8 cellular contexts compared by ENCODE assay signal in genomic region chr3:13281657-13282527, GRCh38.
A peak's percentile ranks its signal among the peaks of the same experiment; 100 is the strongest.
DNase-seq lines count a peak whose midpoint lies in the region; ATAC-seq, FAIRE-seq and TF ChIP-seq lines count a peak whose summit lies in the region.

No MANE protein-coding gene starts in this region.

- no peak for ATAC-seq in CD4-positive, CD25-positive, alpha-beta regulatory T cell (ENCODE audit: low read depth in 2 of 2)

- H3K27ac Mint-ChIP-seq in CD4-positive, CD25-positive, alpha-beta regulatory T cell: peak overlapping the region in 1 of 3 donors; percentile 39
- H3K27ac Mint-ChIP-seq in nephron progenitor cell: no peak overlapping the region

- no peak overlapping the region for H2AFZ ChIP-seq in endothelial cell of umbilical vein (ENCODE audit: low read depth, low read length)

- H3K27ac ChIP-seq in CD4-positive, CD25-positive, alpha-beta regulatory T cell (ENCODE audit: insufficient read depth, low read length, poor library complexity, severe bottlenecking): no peak overlapping the region
- no peak overlapping the region for H3K27ac ChIP-seq in endothelial cell of umbilical vein (ENCODE audit: insufficient read depth, low read depth, low read length)

- peaks cover 0 to 12% (median 5%) of the 10 kb centered on the region in 4 donors for H3K4me1 Mint-ChIP-seq in CD4-positive, CD25-positive, alpha-beta regulatory T cell
- peaks cover 23% of the 10 kb centered on the region for H3K4me1 Mint-ChIP-seq in nephron progenitor cell

- no peak for DNase-seq in CD4-positive, CD25-positive, alpha-beta regulatory T cell
- DNase-seq in NCI-H510A treated with DMSO at 0.1 percent for 48 hours (lab: John Stamatoyannopoulos, UW) (peak; percentile 50), endothelial cell of umbilical vein (ENCODE audit: low read depth, low spot score) (no peak), nephron progenitor cell (peak; percentile 63), HEK293T (ENCODE audit: extremely low spot score) (no peak), AG08396 (ENCODE audit: low spot score) (no peak), NCI-H1092 treated with DMSO at 0.1 percent for 48 hours (lab: John Stamatoyannopoulos, UW) (no peak), NCI-H2196 treated with DMSO at 0.1 percent for 48 hours (lab: John Stamatoyannopoulos, UW; ENCODE audit: unreplicated experiment) (no peak)

- TF ChIP-seq CTCF in endothelial cell of umbilical vein (IDR thresholded peaks at IDR 0.05; ENCODE audit: extremely low read depth in 1 of 2, insufficient read depth in 1 of 2, low read depth in 1 of 2, low read length in 2 of 2): no peak
- TF ChIP-seq CTCF in nephron progenitor cell (IDR thresholded peaks at IDR 0.05): no peak

- no peak overlapping the region for H3K4me2 ChIP-seq in endothelial cell of umbilical vein (ENCODE audit: insufficient read depth, low read length)

- no peak overlapping the region for H3K9ac ChIP-seq in endothelial cell of umbilical vein (replicated peaks; ENCODE audit: extremely low read depth, insufficient read depth, low read length)

- H3K36me3 Mint-ChIP-seq in CD4-positive, CD25-positive, alpha-beta regulatory T cell: no peaks in the 10 kb centered on the region
- peaks cover 5% of the 10 kb centered on the region for H3K36me3 Mint-ChIP-seq in nephron progenitor cell (ENCODE audit: low read depth)

- peak overlapping the region; percentile 67 to 82 (median 79) for H3K4me3 Mint-ChIP-seq in CD4-positive, CD25-positive, alpha-beta regulatory T cell
- H3K4me3 Mint-ChIP-seq in nephron progenitor cell: peak overlapping the region; percentile 87

- no peaks in the 10 kb centered on the region for H3K9me1 ChIP-seq in endothelial cell of umbilical vein (replicated peaks; ENCODE audit: control insufficient read depth, extremely low read depth, insufficient read depth, low read length)

- peaks cover 18% of the 10 kb centered on the region for H3K27me3 ChIP-seq in CD4-positive, CD25-positive, alpha-beta regulatory T cell (ENCODE audit: control insufficient read depth, insufficient read depth, low read length)
- peaks cover 19 to 25% of the 10 kb centered on the region in 2 experiments for H3K27me3 ChIP-seq in endothelial cell of umbilical vein (ENCODE audit: control insufficient read depth in 2 of 2, insufficient read depth in 2 of 2, low read length in 2 of 2)

- H3K9me3 ChIP-seq in CD4-positive, CD25-positive, alpha-beta regulatory T cell (ENCODE audit: control insufficient read depth in 2 of 2, low read length in 2 of 2): peaks cover 19 to 22% of the 10 kb centered on the region in 2 experiments
- H3K9me3 ChIP-seq in endothelial cell of umbilical vein (replicated peaks; ENCODE audit: control insufficient read depth, insufficient read depth, low read length): peaks cover 2% of the 10 kb centered on the region

- H4K20me1 ChIP-seq in endothelial cell of umbilical vein (replicated peaks; ENCODE audit: control insufficient read depth, extremely low read depth, insufficient read depth, low read length): no peaks in the 10 kb centered on the region

- CTCF ChIA-PET in endothelial cell of umbilical vein (lab: Charles Lee): interaction anchor here (0.8 kb wide), 1 partner anchor 11 kb away, joined by 3 read pairs; no protein-coding TSS in a partner anchor
- CTCF ChIA-PET in HEK293T (lab: Yijun Ruan, JAX): no interaction called here

- TF ChIP-seq POLR2A in endothelial cell of umbilical vein (IDR thresholded peaks at IDR 0.05; ENCODE audit: low read depth, low read length): no peak

- H3K4me1 ChIP-seq in CD4-positive, CD25-positive, alpha-beta regulatory T cell (ENCODE audit: control insufficient read depth, insufficient read depth, low read length, poor library complexity, severe bottlenecking): peaks cover 6% of the 10 kb centered on the region
- no peaks in the 10 kb centered on the region for H3K4me1 ChIP-seq in endothelial cell of umbilical vein (ENCODE audit: control insufficient read depth, extremely low read depth, insufficient read depth, low read length)

- no peaks in the 10 kb centered on the region for H3K36me3 ChIP-seq in CD4-positive, CD25-positive, alpha-beta regulatory T cell (ENCODE audit: control insufficient read depth, insufficient read depth, low read length)
- H3K36me3 ChIP-seq in endothelial cell of umbilical vein (ENCODE audit: control insufficient read depth in 2 of 2, extremely low read depth in 1 of 2, insufficient read depth in 2 of 2, low read length in 2 of 2): no peaks in the 10 kb centered on the region

- POLR2A ChIA-PET in endothelial cell of umbilical vein (lab: Charles Lee) (no interaction called here), HEK293T (lab: Yijun Ruan, JAX) (interaction anchor here (1.8 kb wide), 1 partner anchor 81 kb away, joined by 6 read pairs; no protein-coding TSS in a partner anchor)

- peaks cover under 1 to 22% (median 13%) of the 10 kb centered on the region in 7 donors for H3K9me3 Mint-ChIP-seq in CD4-positive, CD25-positive, alpha-beta regulatory T cell
- H3K9me3 Mint-ChIP-seq in nephron progenitor cell: peaks cover 32% of the 10 kb centered on the region

- dilution Hi-C loops in endothelial cell of umbilical vein (cut with MboI; ENCODE audit: extremely low pct_ligation_motif_present, low sequenced_read_pairs): no loop called here

- H3K4me3 ChIP-seq in CD4-positive, CD25-positive, alpha-beta regulatory T cell (ENCODE audit: low read depth, low read length): no peak overlapping the region
- no peak overlapping the region for H3K4me3 ChIP-seq in endothelial cell of umbilical vein (replicated peaks in 1 of 3; ENCODE audit: insufficient read depth in 1 of 3, low read depth in 1 of 3, low read length in 3 of 3)

- no peak for FAIRE-seq in endothelial cell of umbilical vein (lab: Jason Lieb, UNC)

- H3K79me2 ChIP-seq in endothelial cell of umbilical vein (ENCODE audit: control insufficient read depth, insufficient read depth, low read length): no peaks in the 10 kb centered on the region

- intact Hi-C loops in endothelial cell of umbilical vein (cut with micrococcal nuclease): no loop called here

- BruUV-seq in endothelial cell of umbilical vein (replicated peaks; lab: Mats Ljungman, UMichigan): no TSS peak

- H3K27me3 Mint-ChIP-seq in CD4-positive, CD25-positive, alpha-beta regulatory T cell: peaks cover 64% of the 10 kb centered on the region
- H3K27me3 Mint-ChIP-seq in nephron progenitor cell (ENCODE audit: low read depth, poor library complexity): peaks cover 49% of the 10 kb centered on the region

TF ChIP-seq in endothelial cell of umbilical vein, 7 proteins besides CTCF, POLR2A, EP300 and RAD21:
- no peak for TF ChIP-seq JUN (IDR thresholded peaks at IDR 0.05; ENCODE audit: borderline replicate concordance, insufficient read depth, insufficient read length, low read depth)
- peak; percentile 86 for TF ChIP-seq EZH2 (IDR thresholded peaks at IDR 0.05; ENCODE audit: borderline replicate concordance, low read depth, low read length, severe bottlenecking)

TF ChIP-seq in HEK293T, 16 proteins besides CTCF, POLR2A, EP300 and RAD21:
- no peak for TF ChIP-seq L3MBTL2 (conservative IDR thresholded peaks at IDR 0.05)
- TF ChIP-seq SUZ12 (IDR thresholded peaks at IDR 0.05): no peak
- TF ChIP-seq ARNT (IDR thresholded peaks at IDR 0.05): no peak
- TF ChIP-seq FOXK2 (IDR thresholded peaks at IDR 0.05): no peak
- TF ChIP-seq BHLHE40 (IDR thresholded peaks at IDR 0.05; ENCODE audit: borderline replicate concordance): no peak
- TF ChIP-seq LEF1 (IDR thresholded peaks at IDR 0.05; ENCODE audit: borderline replicate concordance): no peak
- no peak for TF ChIP-seq NFRKB (IDR thresholded peaks at IDR 0.05)
- TF ChIP-seq HDGF (IDR thresholded peaks at IDR 0.05; ENCODE audit: borderline replicate concordance): no peak

Comparison
In these comparisons a context has a peak if more than half of its experiments do, and no peak if none do; other contexts are left out.
1. DNase-seq: peak in NCI-H510A treated with DMSO at 0.1 percent for 48 hours (single experiment) and nephron progenitor cell (single experiment); none in CD4-positive, CD25-positive, alpha-beta regulatory T cell (0 of 3), endothelial cell of umbilical vein (single experiment), HEK293T (single experiment), AG08396 (single experiment), NCI-H1092 treated with DMSO at 0.1 percent for 48 hours (single experiment) and NCI-H2196 treated with DMSO at 0.1 percent for 48 hours (single experiment).